10 cellular contexts compared by ENCODE assay signal in the genomic region with DNA sequence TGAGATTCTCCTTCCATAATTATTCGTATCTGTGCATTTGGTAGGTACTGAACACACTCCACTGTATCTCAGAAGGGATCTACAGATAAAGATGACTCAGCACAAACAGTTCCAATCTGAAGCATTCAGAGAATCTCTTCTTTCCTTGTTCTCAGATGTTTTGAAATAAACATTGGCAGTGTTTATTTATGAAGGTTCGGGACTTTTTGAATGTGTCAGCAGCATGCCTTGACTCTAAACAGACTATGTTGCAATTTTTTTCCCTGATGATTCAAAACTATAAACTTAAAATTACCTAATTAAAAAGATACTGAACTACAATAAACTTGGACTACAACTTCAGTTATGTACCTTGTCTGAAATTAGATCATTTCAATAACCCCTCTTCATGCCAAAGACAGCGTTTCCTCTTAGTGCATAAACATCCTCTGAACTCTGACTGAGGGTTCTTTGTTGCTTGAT.
DNase-seq lines count a peak whose midpoint lies in the region; ATAC-seq and TF ChIP-seq lines count a peak whose summit lies in the region.
"Had no signal": no experiment of that assay in that cellular context is flagged by ENCODE, and none has a peak within 500 bp of the region (broad histone marks: within the 10 kb centered on the region; RNA-seq: fewer than 3 reads in every experiment).

No MANE protein-coding gene starts in this region.

- CTCF ChIA-PET in CD8-positive, alpha-beta T cell (lab: Charles Lee): no interaction called here
- CTCF ChIA-PET in Panc1 (lab: Charles Lee): no interaction called here

- H3K27ac ChIP-seq in CD8-positive, alpha-beta T cell (ENCODE audit: low read depth, low read length): no peak overlapping the region
- H3K27ac ChIP-seq in Panc1 (ENCODE audit: low read length): peak overlapping the region; percentile 89
- H3K27ac ChIP-seq: lower lobe of right lung had no signal

- POLR2A ChIA-PET in CD8-positive, alpha-beta T cell (lab: Charles Lee): no interaction called here
- POLR2A ChIA-PET in Panc1 (lab: Charles Lee): interaction anchor here (0.6 kb wide), 1 partner anchor 510 kb away, joined by 6 read pairs; no protein-coding TSS in a partner anchor

- no peaks in the 10 kb centered on the region for H3K9me3 ChIP-seq in CD8-positive, alpha-beta T cell (ENCODE audit: low read length)
- H3K9me3 ChIP-seq in Panc1 (ENCODE audit: control insufficient read depth, insufficient read depth, low read depth, low read length): peaks cover 10% of the 10 kb centered on the region; the same call in 1 of the 2 replicates
- H3K9me3 ChIP-seq: lower lobe of right lung had no signal

- DNase-seq in CD8-positive, alpha-beta T cell: no peak
- DNase-seq in Panc1 (ENCODE audit: low read depth, low spot score) (no peak), osteocyte (ENCODE audit: extremely low spot score, unreplicated experiment) (no peak), NCI-H2171 treated with DMSO at 0.1 percent for 48 hours (lab: John Stamatoyannopoulos, UW) (no peak), NCI-H1694 (lab: John Stamatoyannopoulos, UW) (no peak)
- DNase-seq: activated naive CD4-positive, alpha-beta T cell treated with anti-CD3 and anti-CD28 coated beads, Interleukin-2, amount 10 ng/mL, durations not matched to agents 7 days and 5 days; lower lobe of right lung had no signal

- ATAC-seq in CD8-positive, alpha-beta T cell: no peak
- ATAC-seq in Panc1 (peak; percentile 99), esophagus mucosa (peak; percentile 49), GM18520 (IDR thresholded peaks at IDR 0.05; ENCODE audit: unreplicated experiment) (no peak), GM21447 (IDR thresholded peaks at IDR 0.05; ENCODE audit: unreplicated experiment) (no peak)

- no peaks in the 10 kb centered on the region for H3K27me3 ChIP-seq in CD8-positive, alpha-beta T cell (ENCODE audit: insufficient read depth, low read length)
- no peaks in the 10 kb centered on the region for H3K27me3 ChIP-seq in Panc1 (ENCODE audit: control insufficient read depth, insufficient read depth, low read length)

- TF ChIP-seq CTCF in CD8-positive, alpha-beta T cell (IDR thresholded peaks at IDR 0.05): no peak
- TF ChIP-seq CTCF in Panc1 (IDR thresholded peaks at IDR 0.05): no peak
- TF ChIP-seq CTCF in osteocyte (IDR thresholded peaks at IDR 0.05): no peak

- in situ Hi-C loops in Panc1 (cut with HindIII; ENCODE audit: low pct_unique_long_range_greater_than_20kb, low sequenced_read_pairs): no loop called here

- peaks cover 19% of the 10 kb centered on the region for H3K4me1 Mint-ChIP-seq in CD8-positive, alpha-beta T cell (ENCODE audit: low read depth)
- H3K4me1 Mint-ChIP-seq in osteocyte (ENCODE audit: unreplicated experiment): peaks cover 39% of the 10 kb centered on the region

- peak overlapping the region; percentile 61 for H3K27ac Mint-ChIP-seq in CD8-positive, alpha-beta T cell
- peak overlapping the region; percentile 62 for H3K27ac Mint-ChIP-seq in osteocyte (ENCODE audit: unreplicated experiment)
- H3K27ac Mint-ChIP-seq: activated naive CD4-positive, alpha-beta T cell treated with anti-CD3 and anti-CD28 coated beads, Interleukin-2, amount 10 ng/mL, durations not matched to agents 7 days and 5 days had no signal

- intact Hi-C loops in CD8-positive, alpha-beta T cell (cut with DNase I, micrococcal nuclease): no loop called here
- intact Hi-C loops in Panc1 (cut with micrococcal nuclease; ENCODE audit: unreplicated experiment): loop anchor here (10.0 kb wide), 1 partner anchor 335 kb away; no protein-coding TSS in a partner anchor

- no peaks in the 10 kb centered on the region for H3K27me3 Mint-ChIP-seq in CD8-positive, alpha-beta T cell (ENCODE audit: low read depth)
- no peaks in the 10 kb centered on the region for H3K27me3 Mint-ChIP-seq in osteocyte (ENCODE audit: unreplicated experiment)
- H3K27me3 Mint-ChIP-seq: activated naive CD4-positive, alpha-beta T cell treated with anti-CD3 and anti-CD28 coated beads, Interleukin-2, amount 10 ng/mL, durations not matched to agents 7 days and 5 days had no signal

- BruUV-seq in Panc1 (replicated peaks; lab: Mats Ljungman, UMichigan): no TSS peak

- no peaks in the 10 kb centered on the region for H3K9me3 Mint-ChIP-seq in CD8-positive, alpha-beta T cell
- peaks cover 4% of the 10 kb centered on the region for H3K9me3 Mint-ChIP-seq in osteocyte (ENCODE audit: unreplicated experiment)

- H3K36me3 ChIP-seq in CD8-positive, alpha-beta T cell (ENCODE audit: insufficient read depth, low read length): no peaks in the 10 kb centered on the region
- no peaks in the 10 kb centered on the region for H3K36me3 ChIP-seq in Panc1 (ENCODE audit: control insufficient read depth, insufficient read depth, low read length)
- H3K36me3 ChIP-seq: lower lobe of right lung had no signal

- no peak overlapping the region for H3K4me3 ChIP-seq in CD8-positive, alpha-beta T cell (ENCODE audit: low read depth, low read length)
- H3K4me3 ChIP-seq in Panc1 (ENCODE audit: low read depth in 2 of 2, low read length in 2 of 2): no peak overlapping the region
- H3K4me3 ChIP-seq: lower lobe of right lung had no signal

- peak overlapping the region; percentile 17 for H3K4me3 Mint-ChIP-seq in CD8-positive, alpha-beta T cell
- H3K4me3 Mint-ChIP-seq in osteocyte (ENCODE audit: unreplicated experiment): no peak overlapping the region
- H3K4me3 Mint-ChIP-seq: activated naive CD4-positive, alpha-beta T cell treated with anti-CD3 and anti-CD28 coated beads, Interleukin-2, amount 10 ng/mL, durations not matched to agents 7 days and 5 days had no signal

- no peaks in the 10 kb centered on the region for H3K36me3 Mint-ChIP-seq in CD8-positive, alpha-beta T cell
- peaks cover 3% of the 10 kb centered on the region for H3K36me3 Mint-ChIP-seq in osteocyte (ENCODE audit: unreplicated experiment)
- H3K36me3 Mint-ChIP-seq: activated naive CD4-positive, alpha-beta T cell treated with anti-CD3 and anti-CD28 coated beads, Interleukin-2, amount 10 ng/mL, durations not matched to agents 7 days and 5 days had no signal

- peaks cover 7% of the 10 kb centered on the region for H3K4me1 ChIP-seq in CD8-positive, alpha-beta T cell (ENCODE audit: insufficient read depth, low read length)
- H3K4me1 ChIP-seq in Panc1 (ENCODE audit: control insufficient read depth, insufficient read depth, low read length): peaks cover 17% of the 10 kb centered on the region

Comparison
In these comparisons a context has a peak if more than half of its experiments do, and no peak if none do; other contexts are left out.
1. ATAC-seq: peak in Panc1 (single experiment) and esophagus mucosa (single experiment); none in CD8-positive, alpha-beta T cell (single experiment), GM18520 (single experiment) and GM21447 (single experiment).